8 cellular contexts compared by ENCODE assay signal in the genomic region with DNA sequence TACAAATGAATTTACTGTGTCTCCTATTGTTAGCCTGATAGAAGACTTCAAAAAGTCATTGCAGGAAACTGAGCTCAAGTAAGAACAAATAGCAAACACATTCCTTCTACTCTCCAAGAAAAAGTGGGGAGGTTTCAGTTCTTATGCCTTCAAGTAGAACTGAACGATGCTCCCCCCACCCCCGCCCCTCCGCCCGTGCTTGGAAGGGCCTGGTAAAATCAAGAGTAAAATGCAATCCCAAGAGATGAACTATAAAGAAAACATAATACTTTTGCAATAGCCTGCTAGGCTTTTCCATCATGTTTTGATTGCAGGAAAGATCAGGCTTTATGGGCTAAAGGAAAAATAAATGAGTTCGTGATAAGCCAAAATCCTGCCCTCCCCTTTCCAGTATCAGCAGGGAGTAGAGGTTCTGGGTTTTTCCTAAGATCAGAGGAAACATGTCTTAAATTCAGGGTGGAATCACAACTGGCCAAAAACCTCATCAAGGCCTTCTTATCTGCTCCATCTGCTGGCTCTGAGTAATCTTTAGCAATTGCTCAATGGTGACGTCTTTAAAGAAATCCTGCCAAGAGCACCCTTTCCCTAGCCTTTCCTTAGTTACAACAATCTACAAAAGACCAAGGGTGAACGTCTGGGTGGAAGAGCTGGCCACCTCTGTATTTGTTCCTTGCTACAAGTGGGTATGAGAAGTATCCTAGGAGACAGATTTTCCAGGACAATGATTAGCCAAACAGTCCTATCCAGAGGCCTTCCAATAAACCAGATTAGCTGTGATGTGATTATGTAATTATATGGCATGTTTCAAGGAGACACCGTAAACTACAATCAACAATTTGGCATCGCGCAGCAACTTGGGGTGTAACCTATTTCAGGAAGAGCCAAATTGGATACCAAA.
DNase-seq lines count a peak whose midpoint lies in the region; ATAC-seq and TF ChIP-seq lines count a peak whose summit lies in the region.

No MANE protein-coding gene starts in this region.

- H2AFZ ChIP-seq in neural progenitor cell (replicated peaks): peak overlapping the region; percentile 11

- no peaks in the 10 kb centered on the region for H4K20me1 ChIP-seq in neural progenitor cell (ENCODE audit: low read depth)

- TF ChIP-seq CTCF in Caco-2 (IDR thresholded peaks at IDR 0.05; ENCODE audit: insufficient read depth in 1 of 2, low read depth in 1 of 2, low read length in 1 of 2, severe bottlenecking in 1 of 2, unreplicated experiment in 1 of 2) (no peak), neural progenitor cell (IDR thresholded peaks at IDR 0.05) (no peak)

- no TSS peak for BruUV-seq in Caco-2 (replicated peaks; lab: Mats Ljungman, UMichigan)

- intact Hi-C loops in Caco-2 (cut with micrococcal nuclease; ENCODE audit: unreplicated experiment): no loop called here

- H3K4me1 ChIP-seq in Caco-2 (peaks cover 5% of the 10 kb centered on the region; the same call in 1 of the 2 replicates), neural progenitor cell (no peaks in the 10 kb centered on the region)

- H3K27ac ChIP-seq in neural progenitor cell: no peak overlapping the region

- no peaks in the 10 kb centered on the region for H3K4me1 Mint-ChIP-seq in Caco-2 (ENCODE audit: low read depth, unreplicated experiment)
- peaks cover 2% of the 10 kb centered on the region for H3K4me1 Mint-ChIP-seq in neural progenitor cell

- peak overlapping the region; percentile 70 for H3K27ac Mint-ChIP-seq in Caco-2 (ENCODE audit: unreplicated experiment)
- no peak overlapping the region for H3K27ac Mint-ChIP-seq in neural progenitor cell

- ATAC-seq in GM21619 (IDR thresholded peaks at IDR 0.05; ENCODE audit: unreplicated experiment): no peak

- H3K36me3 Mint-ChIP-seq in Caco-2 (ENCODE audit: insufficient read depth, unreplicated experiment) (no peaks in the 10 kb centered on the region), neural progenitor cell (no peaks in the 10 kb centered on the region)

- CTCF ChIA-PET in Caco-2 (lab: Charles Lee): no interaction called here

- DNase-seq in Caco-2: no peak
- peak; percentile 90 for DNase-seq in NCI-H460 (ENCODE audit: extremely low read depth, low read depth)
- peak; percentile 89 for DNase-seq in dedifferentiated amniotic fluid mesenchymal stem cell (ENCODE audit: extremely low spot score)
- DNase-seq in neural progenitor cell (ENCODE audit: low spot score): no peak
- DNase-seq in Ammon's horn (ENCODE audit: low spot score): no peak
- DNase-seq in stimulated activated CD4-positive, alpha-beta T cell treated with anti-CD3 and anti-CD28 coated beads, Interleukin-15, amount 100 ng/mL, for 24 hours: no peak
- no peak for DNase-seq in activated CD8-positive, alpha-beta memory T cell treated with anti-CD3 and anti-CD28 coated beads for 24 hours

- no peaks in the 10 kb centered on the region for H3F3A ChIP-seq in neural progenitor cell (ENCODE audit: low read depth)

- H3K36me3 ChIP-seq in Caco-2 (ENCODE audit: control insufficient read depth, insufficient read depth, low read length) (no peaks in the 10 kb centered on the region), neural progenitor cell (no peaks in the 10 kb centered on the region)

- H3K27me3 Mint-ChIP-seq in Caco-2 (ENCODE audit: insufficient read depth, unreplicated experiment) (no peaks in the 10 kb centered on the region), neural progenitor cell (ENCODE audit: insufficient read depth, low read depth) (no peaks in the 10 kb centered on the region)

- H3K4me3 Mint-ChIP-seq in Caco-2 (ENCODE audit: unreplicated experiment) (no peak overlapping the region), neural progenitor cell (no peak overlapping the region)

- no peak overlapping the region for H3K4me2 ChIP-seq in neural progenitor cell

- no peak overlapping the region for H3K9ac ChIP-seq in neural progenitor cell

- H3K79me2 ChIP-seq in neural progenitor cell (ENCODE audit: low read depth): no peaks in the 10 kb centered on the region

- no peaks in the 10 kb centered on the region for H3K27me3 ChIP-seq in Caco-2 (replicated peaks; ENCODE audit: control insufficient read depth, insufficient read depth, low read length)
- no peaks in the 10 kb centered on the region for H3K27me3 ChIP-seq in neural progenitor cell

- H3K4me3 ChIP-seq in Caco-2 (ENCODE audit: low read depth, low read length) (no peak overlapping the region), neural progenitor cell (no peak overlapping the region)

- POLR2A ChIA-PET in Caco-2 (lab: Charles Lee): no interaction called here

- no peaks in the 10 kb centered on the region for H3K9me3 ChIP-seq in Caco-2
- H3K9me3 ChIP-seq in neural progenitor cell (ENCODE audit: low read depth): no peaks in the 10 kb centered on the region

- H3K9me3 Mint-ChIP-seq in Caco-2 (ENCODE audit: unreplicated experiment) (no peaks in the 10 kb centered on the region), neural progenitor cell (peaks cover 11% of the 10 kb centered on the region)

Comparison
In these comparisons a context has a peak if more than half of its experiments do, and no peak if none do; other contexts are left out.
1. DNase-seq: peak in NCI-H460 (single experiment) and dedifferentiated amniotic fluid mesenchymal stem cell (single experiment); none in Caco-2 (0 of 2), neural progenitor cell (single experiment), Ammon's horn (single experiment), stimulated activated CD4-positive, alpha-beta T cell treated with anti-CD3 and anti-CD28 coated beads, Interleukin-15, amount 100 ng/mL, for 24 hours (single experiment) and activated CD8-positive, alpha-beta memory T cell treated with anti-CD3 and anti-CD28 coated beads for 24 hours (single experiment).